ENCODE assay signal across 8 cellular contexts in the genomic region with DNA sequence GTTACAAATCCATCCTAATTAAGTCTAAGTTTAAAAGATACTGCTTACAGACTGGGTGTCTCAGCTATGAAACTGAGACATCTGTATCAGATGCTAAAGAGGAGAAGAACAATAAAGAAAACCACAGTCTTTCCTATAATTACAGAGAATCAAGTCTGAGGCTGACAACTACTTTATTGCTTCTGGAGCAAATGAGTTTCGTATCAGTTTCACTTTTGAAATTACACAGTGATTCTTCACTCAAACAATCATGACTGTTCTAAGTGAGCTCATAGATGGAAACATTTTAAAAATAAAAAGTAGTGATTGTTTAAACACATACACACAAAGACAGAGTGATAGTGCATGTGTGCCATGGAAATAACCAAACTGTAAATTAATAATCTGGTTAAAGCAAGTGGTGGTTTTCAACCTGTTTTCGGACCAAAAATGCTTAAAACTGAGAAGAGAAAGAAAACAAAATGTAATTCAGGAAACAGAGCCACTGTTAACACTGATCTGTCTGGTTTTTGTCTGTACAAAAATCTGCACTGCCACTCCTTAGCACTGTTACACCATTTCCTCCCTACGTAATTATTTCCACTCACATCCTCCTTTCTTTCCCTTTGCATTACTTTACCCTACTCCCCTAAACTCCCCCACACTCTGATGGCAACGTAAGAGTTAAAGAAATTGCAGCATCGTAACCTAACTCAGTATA. TPM values are rescaled to one million over a fixed set of nuclear protein-coding genes. Genes with fewer than 3 reads are reported as not detected.
DNase-seq lines count a peak whose midpoint lies in the region; ATAC-seq and TF ChIP-seq lines count a peak whose summit lies in the region.

No MANE protein-coding gene starts in this region.

- DNase-seq in EH (ENCODE audit: low read depth) (peak; percentile 60), foreskin fibroblast (peak in 1 of 2 donors; percentile 66), pulmonary artery endothelial cell (ENCODE audit: low read depth, low spot score) (peak; percentile 27), NCI-H1694 treated with DMSO at 0.1 percent for 48 hours (lab: John Stamatoyannopoulos, UW) (no peak), amniotic stem cell (lab: John Stamatoyannopoulos, UW) (no peak)

- ATAC-seq in GM21367 (IDR thresholded peaks at IDR 0.05; ENCODE audit: unreplicated experiment) (peak; percentile 60), HG03575 (IDR thresholded peaks at IDR 0.05; ENCODE audit: extremely low read depth, insufficient number of reproducible peaks, low FRiP score, unreplicated experiment) (peak; percentile 64)

- H3K4me3 ChIP-seq in WI38 (ENCODE audit: low read depth, low read length) (peak overlapping the region; percentile 29), foreskin fibroblast (ENCODE audit: low read depth in 1 of 2, low read length in 2 of 2) (peak overlapping the region; percentile 35 to 56)

- no peak for TF ChIP-seq CTCF in WI38 (IDR thresholded peaks at IDR 0.05; ENCODE audit: low read depth, low read length)
- no peak for TF ChIP-seq CTCF in foreskin fibroblast (IDR thresholded peaks at IDR 0.05; ENCODE audit: low read depth, low read length)

RNA-seq across cellular contexts. Expression of gene RFC1, which starts 12.5 kb away (rescaled TPM):
- total RNA-seq in pulmonary artery endothelial cell: 48.9 and 51.5 TPM in 2 replicates

RNA-seq across cellular contexts. Expression of gene KLB, which starts 53.1 kb away (rescaled TPM):
- total RNA-seq in pulmonary artery endothelial cell: not detected in 2 replicates

Comparison
In these comparisons a context has a peak if more than half of its experiments do, and no peak if none do; other contexts are left out.
1. DNase-seq: peak in EH (single experiment) and pulmonary artery endothelial cell (single experiment); none in NCI-H1694 treated with DMSO at 0.1 percent for 48 hours (single experiment) and amniotic stem cell (single experiment).